In genomic region chr5:165560641-165561040, GRCh38 we compare ENCODE assay signal across 16 cellular contexts.
DNase-seq lines count a peak whose midpoint lies in the region; ATAC-seq and TF ChIP-seq lines count a peak whose summit lies in the region.
"Had no signal": no experiment of that assay in that cellular context is flagged by ENCODE, and none has a peak within 500 bp of the region (broad histone marks: within the 10 kb centered on the region; RNA-seq: fewer than 3 reads in every experiment).

No MANE protein-coding gene starts in this region.

- intact Hi-C loops in PC-9 (cut with micrococcal nuclease; ENCODE audit: unreplicated experiment), result no loop called here

- no peaks in the 10 kb centered on the region for H3K79me2 ChIP-seq in PC-9 (ENCODE audit: low read depth)

- peak overlapping the region; percentile 45 to 76 (median 63); a peak in 21 of 22 replicates for H3K4me2 ChIP-seq in BLaER1 treated with 17β-estradiol and CSF1 and Interleukin-3, amounts not matched to agents 10 nM and 100 nM
- H3K4me2 ChIP-seq in PC-9, result no peak overlapping the region

- H2AFZ ChIP-seq in PC-9, result 0 out of 2 replicates have a peak overlapping the region, but pooled peaks have one; percentile 27
- H2AFZ ChIP-seq: GM23248 had no signal

- no TSS peak for BruUV-seq in PC-9 (replicated peaks; lab: Mats Ljungman, UMichigan)

- H3K9me2 ChIP-seq in PC-9 (ENCODE audit: insufficient read depth), result no peaks in the 10 kb centered on the region

- H3F3A ChIP-seq in PC-9 (ENCODE audit: insufficient read depth, low read depth), result no peaks in the 10 kb centered on the region

- POLR2A ChIA-PET in PC-9 (lab: Charles Lee; ENCODE audit: unreplicated experiment), result no interaction called here

- H3K4me1 ChIP-seq in BLaER1 treated with 17β-estradiol and CSF1 and Interleukin-3, amounts not matched to agents 10 nM and 100 nM, result peaks cover 17 to 25% (median 22%) of the 10 kb centered on the region in 10 experiments
- no peaks in the 10 kb centered on the region for H3K4me1 ChIP-seq in PC-9 (replicated peaks; ENCODE audit: insufficient read depth)
- peaks cover 11% of the 10 kb centered on the region for H3K4me1 ChIP-seq in HAP-1

- no peaks in the 10 kb centered on the region for H3K36me3 ChIP-seq in BLaER1 treated with 17β-estradiol and CSF1 and Interleukin-3, amounts not matched to agents 10 nM and 100 nM
- H3K36me3 ChIP-seq in PC-9 (ENCODE audit: low read depth) (no peaks in the 10 kb centered on the region), HAP-1 (replicated peaks) (no peaks in the 10 kb centered on the region)

- in situ Hi-C loops in HAP-1 (cut with MboI; ENCODE audit: low sequenced_read_pairs), result no loop called here

- H3K9ac ChIP-seq in BLaER1 treated with 17β-estradiol and CSF1 and Interleukin-3, amounts not matched to agents 10 nM and 100 nM, result peak overlapping the region in 1 of 11 experiments; percentile 20; a peak in 1 of 22 replicates
- H3K9ac ChIP-seq: GM23248 had no signal

- no peak for TF ChIP-seq CTCF in PC-9 (conservative IDR thresholded peaks at IDR 0.05)

- CTCF ChIA-PET in PC-9 (lab: Charles Lee), result no interaction called here

- no peaks in the 10 kb centered on the region for H3K27me3 ChIP-seq in BLaER1 treated with 17β-estradiol and CSF1 and Interleukin-3, amounts not matched to agents 10 nM and 100 nM
- H3K27me3 ChIP-seq in PC-9 (ENCODE audit: insufficient read depth, low read depth), result no peaks in the 10 kb centered on the region
- H3K27me3 ChIP-seq in HAP-1 (ENCODE audit: low read depth), result no peaks in the 10 kb centered on the region

- no peaks in the 10 kb centered on the region for H4K20me1 ChIP-seq in BLaER1 treated with 17β-estradiol and CSF1 and Interleukin-3, amounts not matched to agents 10 nM and 100 nM
- H4K20me1 ChIP-seq in PC-9 (ENCODE audit: insufficient read depth), result no peaks in the 10 kb centered on the region

- H3K9me3 ChIP-seq in BLaER1 treated with 17β-estradiol and CSF1 and Interleukin-3, amounts not matched to agents 10 nM and 100 nM (replicated peaks in 1 of 11), result peaks cover 0 to 12% (median 6%) of the 10 kb centered on the region in 11 experiments; a peak in 10 of 22 replicates
- H3K9me3 ChIP-seq in PC-9 (ENCODE audit: insufficient read depth, low read depth) (no peaks in the 10 kb centered on the region), HAP-1 (no peaks in the 10 kb centered on the region)

- DNase-seq in PC-9 (no peak), inferior parietal cortex (ENCODE audit: extremely low spot score) (peak; percentile 51), pons (ENCODE audit: low spot score) (peak; percentile 13), HAP-1 (ENCODE audit: low spot score in 2 of 2) (no peak), DMS 273 (lab: John Stamatoyannopoulos, UW; ENCODE audit: unreplicated experiment) (no peak), LoVo (ENCODE audit: low spot score) (no peak)
- DNase-seq: 8988T; C1 segment of cervical spinal cord; CD4-positive, CD25-positive, alpha-beta regulatory T cell; CD8-positive, alpha-beta memory T cell; COR-L47; GM23248; HCEC 1CT had no signal

- no peak overlapping the region for H3K4me3 ChIP-seq in BLaER1 treated with 17β-estradiol and CSF1 and Interleukin-3, amounts not matched to agents 10 nM and 100 nM
- H3K4me3 ChIP-seq in PC-9 (no peak overlapping the region), HAP-1 (no peak overlapping the region)
- H3K4me3 ChIP-seq: GM23248 had no signal

- ATAC-seq in GM21737 (IDR thresholded peaks at IDR 0.05; ENCODE audit: unreplicated experiment), result no peak
- ATAC-seq: HepG2 had no signal

- H3K27ac ChIP-seq in BLaER1 treated with 17β-estradiol and CSF1 and Interleukin-3, amounts not matched to agents 10 nM and 100 nM, result peak overlapping the region in 9 of 11 experiments; percentile 60 to 81 (median 66); a peak in 18 of 22 replicates
- H3K27ac ChIP-seq in PC-9, result no peak overlapping the region
- H3K27ac ChIP-seq: GM23248 had no signal

Comparison
In these comparisons a context has a peak if more than half of its experiments do, and no peak if none do; other contexts are left out.
1. DNase-seq: peak in inferior parietal cortex (single experiment) and pons (single experiment); none in PC-9 (0 of 2), HAP-1 (0 of 2), DMS 273 (single experiment) and LoVo (single experiment).